22 cellular contexts compared by ENCODE assay signal in genomic region chr1:96488777-96489176, GRCh38.
A peak's percentile ranks its signal among the peaks of the same experiment; 100 is the strongest.
DNase-seq lines count a peak whose midpoint lies in the region; ATAC-seq, FAIRE-seq and TF ChIP-seq lines count a peak whose summit lies in the region.
"Had no signal": no experiment of that assay in that cellular context is flagged by ENCODE, and none has a peak within 500 bp of the region (broad histone marks: within the 10 kb centered on the region; RNA-seq: fewer than 3 reads in every experiment).

No MANE protein-coding gene starts in this region.

- no peak overlapping the region for H3K4me3 ChIP-seq in GM12878
- H3K4me3 ChIP-seq in gastroesophageal sphincter: no peak overlapping the region
- no peak overlapping the region for H3K4me3 ChIP-seq in neuronal stem cell (ENCODE audit: low read length in 2 of 2)
- H3K4me3 ChIP-seq in hepatocyte: no peak overlapping the region
- H3K4me3 ChIP-seq: esophagus squamous epithelium, spleen, transverse colon had no signal

- H4K20me1 ChIP-seq in GM12878 (ENCODE audit: control insufficient read depth, insufficient read depth) (no peaks in the 10 kb centered on the region), hepatocyte (ENCODE audit: insufficient read depth, poor library complexity, severe bottlenecking) (no peaks in the 10 kb centered on the region)

- TF ChIP-seq RAD21 in GM12878 (IDR thresholded peaks at IDR 0.05; ENCODE audit: insufficient read depth, low read depth, low read length): no peak

- H3K4me1 ChIP-seq in GM12878 (ENCODE audit: control insufficient read depth, insufficient read depth, low read length): no peaks in the 10 kb centered on the region
- peaks cover 0 to 19% (median 3%) of the 10 kb centered on the region in 3 donors for H3K4me1 ChIP-seq in gastroesophageal sphincter
- H3K4me1 ChIP-seq in neuronal stem cell (ENCODE audit: control insufficient read depth in 2 of 2, insufficient read depth in 1 of 2, low read depth in 1 of 2, low read length in 2 of 2): peaks cover 11 to 14% of the 10 kb centered on the region in 2 donors
- no peaks in the 10 kb centered on the region for H3K4me1 ChIP-seq in hepatocyte (ENCODE audit: insufficient read depth)
- H3K4me1 ChIP-seq: spleen, transverse colon had no signal

- H3K18ac ChIP-seq in neuronal stem cell (ENCODE audit: low read length): no peak overlapping the region

- DNase-seq in GM12878 (ENCODE audit: low read depth, low spot score): no peak
- no peak for DNase-seq in NCI-H1930 (lab: John Stamatoyannopoulos, UW)
- no peak for DNase-seq in neuronal stem cell (ENCODE audit: low spot score)
- DNase-seq in hepatocyte (ENCODE audit: low spot score): no peak
- DNase-seq: activated CD8-positive, alpha-beta T cell treated with anti-CD3 and anti-CD28 coated beads, Interleukin-2, amount 10 ng/mL, durations not matched to agents 7 days and 5 days; AML-193; esophagus squamous epithelium; glutamatergic neuron; naive thymus-derived CD8-positive, alpha-beta T cell; NCI-H1105 treated with DMSO at 0.1 percent for 48 hours; spleen; stimulated activated naive B cell treated with anti-CD40 and anti-IgM and Interleukin-4, amounts not matched to agents 10 μg/mL and 1 μg/mL and 100 μg/mL, for 72 hours; T-helper 1 cell; transverse colon had no signal

- H3K79me2 ChIP-seq in GM12878 (ENCODE audit: control insufficient read depth, insufficient read depth, low read length) (no peaks in the 10 kb centered on the region), hepatocyte (no peaks in the 10 kb centered on the region)

- no peak for FAIRE-seq in GM12878 (lab: Jason Lieb, UNC)
- FAIRE-seq: G401.6 had no signal

- no peak overlapping the region for H4K8ac ChIP-seq in neuronal stem cell (ENCODE audit: low read depth, low read length)

- H3K9ac ChIP-seq in GM12878 (ENCODE audit: control insufficient read depth, insufficient read depth, low read length) (no peak overlapping the region; the same call in 1 of the 2 replicates), neuronal stem cell (ENCODE audit: low read depth, low read length, poor library complexity) (no peak overlapping the region)
- H3K9ac ChIP-seq: KMS-11 had no signal

- no peak for TF ChIP-seq POLR2A in GM12878 (IDR thresholded peaks at IDR 0.05; ENCODE audit: low read depth, low read length)
- TF ChIP-seq POLR2A in gastroesophageal sphincter (IDR thresholded peaks at IDR 0.05): no peak

- RAD21 ChIA-PET in GM12878 (lab: Charles Lee; ENCODE audit: unreplicated experiment): no interaction called here

- peak; percentile 53 for ATAC-seq in GM18907 (IDR thresholded peaks at IDR 0.05; ENCODE audit: unreplicated experiment)
- ATAC-seq in GM21619 (IDR thresholded peaks at IDR 0.05; ENCODE audit: unreplicated experiment): peak; percentile 73
- peak; percentile 55 for ATAC-seq in HG03066 (IDR thresholded peaks at IDR 0.05; ENCODE audit: low read depth, unreplicated experiment)
- peak; percentile 66 for ATAC-seq in GM12878
- no peak for ATAC-seq in gastroesophageal sphincter
- ATAC-seq: activated CD8-positive, alpha-beta T cell treated with anti-CD3 and anti-CD28 coated beads, Interleukin-2, amount 10 ng/mL, durations not matched to agents 7 days and 5 days; activated T-helper 17 cell treated with anti-CD3 and anti-CD28 coated beads, Interleukin-2, amount 50 U/mL, for 72 hours; naive thymus-derived CD8-positive, alpha-beta T cell; stimulated activated naive B cell treated with anti-CD40 and anti-IgM and Interleukin-4, amounts not matched to agents 10 μg/mL and 1 μg/mL and 100 μg/mL, for 72 hours; WTC11 had no signal

- H2AK5ac ChIP-seq in neuronal stem cell (ENCODE audit: low read depth, low read length): no peak overlapping the region

- H3K79me1 ChIP-seq in neuronal stem cell (ENCODE audit: low read depth, low read length): no peaks in the 10 kb centered on the region

- H3K23ac ChIP-seq in neuronal stem cell (ENCODE audit: low read depth, low read length, poor library complexity): no peak overlapping the region

- SMC1A ChIA-PET in GM12878 (lab: Charles Lee; ENCODE audit: uncharacterized antibody, unreplicated experiment): interaction anchor here (0.9 kb wide), 1 partner anchor 423 kb away, joined by 3 read pairs; no protein-coding TSS in a partner anchor

- TF ChIP-seq CTCF in GM12878 (IDR thresholded peaks at IDR 0.05 in 2 of 3, conservative IDR thresholded peaks at IDR 0.05 in 1 of 3; ENCODE audit: control insufficient read depth in 2 of 3, extremely low read depth in 1 of 3, insufficient read depth in 1 of 3, low read depth in 3 of 3, low read length in 3 of 3): no peak
- no peak for TF ChIP-seq CTCF in gastroesophageal sphincter (IDR thresholded peaks at IDR 0.05)
- no peak for TF ChIP-seq CTCF in hepatocyte (IDR thresholded peaks at IDR 0.05; ENCODE audit: poor library complexity)

- H2BK15ac ChIP-seq in neuronal stem cell (ENCODE audit: low read length): no peak overlapping the region

- intact Hi-C loops in GM12878 (cut with micrococcal nuclease; ENCODE audit: unreplicated experiment): no loop called here

- CTCF ChIA-PET in GM12878 (lab: Yijun Ruan, JAX): no interaction called here

- no peak overlapping the region for H2BK120ac ChIP-seq in neuronal stem cell (ENCODE audit: low read depth, low read length)

- H3K9me3 ChIP-seq in GM12878 (replicated peaks; ENCODE audit: control insufficient read depth, insufficient read depth, low read length) (no peaks in the 10 kb centered on the region), gastroesophageal sphincter (no peaks in the 10 kb centered on the region), neuronal stem cell (replicated peaks in 1 of 2; ENCODE audit: control insufficient read depth in 2 of 2, insufficient read depth in 1 of 2, low read depth in 1 of 2, low read length in 2 of 2) (peaks cover 0 to 4% of the 10 kb centered on the region in 2 donors), hepatocyte (ENCODE audit: low read depth) (no peaks in the 10 kb centered on the region)
- H3K9me3 ChIP-seq: esophagus squamous epithelium, spleen, transverse colon had no signal

- in situ Hi-C loops in GM12878 (cut with MboI): no loop called here

- H3K4ac ChIP-seq in neuronal stem cell (ENCODE audit: low read length): no peak overlapping the region

- H3K4me2 ChIP-seq in GM12878 (ENCODE audit: control insufficient read depth, insufficient read depth) (peak overlapping the region; percentile 60; the same call in 1 of the 2 replicates), neuronal stem cell (ENCODE audit: insufficient read depth, low read length, poor library complexity, severe bottlenecking) (no peak overlapping the region), hepatocyte (no peak overlapping the region)
- H3K4me2 ChIP-seq: KMS-11 had no signal

- no peaks in the 10 kb centered on the region for H3K27me3 ChIP-seq in GM12878 (replicated peaks in 1 of 2; ENCODE audit: control insufficient read depth in 2 of 2, insufficient read depth in 2 of 2, low read length in 1 of 2)
- H3K27me3 ChIP-seq in gastroesophageal sphincter: no peaks in the 10 kb centered on the region
- H3K27me3 ChIP-seq in neuronal stem cell (ENCODE audit: control insufficient read depth in 3 of 3, insufficient read depth in 3 of 3, low read depth in 1 of 3, low read length in 3 of 3): no peaks in the 10 kb centered on the region
- H3K27me3 ChIP-seq in hepatocyte: no peaks in the 10 kb centered on the region
- H3K27me3 ChIP-seq: esophagus squamous epithelium, spleen, transverse colon had no signal

- POLR2A ChIA-PET in GM12878 (lab: Charles Lee): no interaction called here

- no peak for TF ChIP-seq EP300 in GM12878 (IDR thresholded peaks at IDR 0.05; ENCODE audit: borderline replicate concordance in 1 of 2, control insufficient read depth in 1 of 2, low read depth in 2 of 2, low read length in 2 of 2)
- TF ChIP-seq EP300 in gastroesophageal sphincter (IDR thresholded peaks at IDR 0.05): no peak

- no peaks in the 10 kb centered on the region for H3K36me3 ChIP-seq in GM12878 (ENCODE audit: control insufficient read depth in 2 of 2, insufficient read depth in 2 of 2, low read length in 1 of 2)
- H3K36me3 ChIP-seq in gastroesophageal sphincter: no peaks in the 10 kb centered on the region
- H3K36me3 ChIP-seq in neuronal stem cell (replicated peaks in 1 of 2; ENCODE audit: control insufficient read depth in 2 of 2, insufficient read depth in 2 of 2, low read length in 2 of 2): no peaks in the 10 kb centered on the region
- H3K36me3 ChIP-seq in hepatocyte (replicated peaks; ENCODE audit: insufficient read depth, low read depth): no peaks in the 10 kb centered on the region
- H3K36me3 ChIP-seq: esophagus squamous epithelium, spleen, transverse colon had no signal

- H3K27ac ChIP-seq in GM12878 (ENCODE audit: control insufficient read depth, insufficient read depth): no peak overlapping the region
- no peak overlapping the region for H3K27ac ChIP-seq in gastroesophageal sphincter
- no peak overlapping the region for H3K27ac ChIP-seq in neuronal stem cell (replicated peaks; ENCODE audit: low read length)
- no peak overlapping the region for H3K27ac ChIP-seq in hepatocyte
- H3K27ac ChIP-seq: esophagus squamous epithelium, KMS-11, spleen, transverse colon had no signal

- no peak overlapping the region for H2BK5ac ChIP-seq in neuronal stem cell (ENCODE audit: low read length)

- H4K91ac ChIP-seq in neuronal stem cell (ENCODE audit: low read depth, low read length, poor library complexity): no peak overlapping the region

- no peaks in the 10 kb centered on the region for H3K9me2 ChIP-seq in hepatocyte (replicated peaks; ENCODE audit: insufficient read depth)

- no TSS peak for BruUV-seq in GM12878 (replicated peaks; lab: Mats Ljungman, UMichigan)

- 0% methylated on average over 2 of the region's 2 CpGs for WGBS in GM12878 (ENCODE audit: insufficient coverage, insufficient replicate concordance, low lambda C conversion rate, missing lambda C conversion rate)
- 84 to 100% methylated on average over 1 to 2 of the region's 2 CpGs for WGBS in gastroesophageal sphincter (ENCODE audit: low coverage in 1 of 2), 2 donors
- no CpG with 5 or more reads among the region's 2 CpGs for WGBS in neuronal stem cell (ENCODE audit: extremely low coverage in 2 of 2, insufficient read length in 2 of 2, insufficient replicate concordance in 1 of 2), 2 donors
- WGBS in hepatocyte (ENCODE audit: low lambda C conversion rate, missing lambda C conversion rate): 51% methylated on average over 2 of the region's 2 CpGs

- no peak overlapping the region for H2BK12ac ChIP-seq in neuronal stem cell (ENCODE audit: low read length)

- H2AFZ ChIP-seq in GM12878 (ENCODE audit: control insufficient read depth, low read depth, low read length): peak overlapping the region; percentile 19
- no peak overlapping the region for H2AFZ ChIP-seq in neuronal stem cell (ENCODE audit: low read length)
- no peak overlapping the region for H2AFZ ChIP-seq in hepatocyte

- no peak overlapping the region for H3K14ac ChIP-seq in neuronal stem cell (ENCODE audit: low read length)

TF ChIP-seq in GM12878, 131 proteins besides CTCF, POLR2A, EP300 and RAD21 (continues in another document):
- no peak for TF ChIP-seq ZZZ3 (IDR thresholded peaks at IDR 0.05; ENCODE audit: control insufficient read depth, insufficient read length, low read depth)
